Comparison of ENCODE assay signal across 8 cellular contexts in the genomic region with DNA sequence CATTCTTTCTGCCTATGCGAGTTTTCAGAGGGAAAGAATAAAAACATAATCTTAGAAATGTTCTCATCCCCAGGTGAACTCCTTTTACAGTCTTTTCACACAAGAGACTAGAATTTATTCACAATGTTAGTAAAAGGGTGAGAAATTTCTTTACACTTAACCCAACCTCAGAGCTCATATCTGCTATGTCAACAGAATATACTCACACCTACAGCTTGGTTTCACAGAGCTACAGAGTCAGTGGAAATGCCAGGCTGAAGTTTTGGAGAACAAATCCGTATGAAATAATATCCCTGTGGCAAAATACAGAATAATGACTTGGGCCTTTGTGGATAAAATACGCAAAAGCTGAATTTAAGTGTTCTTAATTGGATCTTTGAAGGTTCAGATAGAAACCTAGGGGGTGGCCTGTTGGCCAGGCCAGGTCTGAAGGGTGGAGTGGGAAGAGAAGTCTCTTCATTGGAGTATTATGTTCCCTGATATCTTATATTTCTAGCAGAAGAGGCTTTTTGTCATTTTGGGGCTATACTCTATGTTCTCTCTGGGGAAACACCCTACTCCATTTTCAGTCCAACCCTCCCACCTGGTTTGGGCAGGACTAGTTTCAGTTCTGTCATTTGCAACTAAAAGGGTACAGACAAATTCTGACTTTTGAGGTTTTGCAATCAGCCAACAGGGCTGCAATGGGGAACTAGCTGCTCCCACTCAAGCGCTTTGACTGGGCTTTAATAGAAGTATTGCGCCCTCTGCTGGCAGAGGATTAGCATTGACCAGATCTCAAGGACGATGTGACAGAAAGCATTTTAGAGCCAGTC. TPM values are rescaled to one million over a fixed set of nuclear protein-coding genes. Genes with fewer than 3 reads are reported as not detected.
DNase-seq lines count a peak whose midpoint lies in the region; ATAC-seq and TF ChIP-seq lines count a peak whose summit lies in the region.

No MANE protein-coding gene starts in this region.

- H3K27ac Mint-ChIP-seq in activated naive CD4-positive, alpha-beta T cell treated with anti-CD3 and anti-CD28 coated beads, Interleukin-2, amount 50 U/mL, for 72 hours = no peak overlapping the region

- peak; percentile 78 for TF ChIP-seq CTCF in GM12875 (IDR thresholded peaks at IDR 0.05; ENCODE audit: borderline replicate concordance, insufficient read depth, low read depth, low read length)

- no peaks in the 10 kb centered on the region for H3K36me3 Mint-ChIP-seq in activated naive CD4-positive, alpha-beta T cell treated with anti-CD3 and anti-CD28 coated beads, Interleukin-2, amount 50 U/mL, for 72 hours

- DNase-seq in NCI-H1417 (lab: John Stamatoyannopoulos, UW) (peak; percentile 75 to 95 (median 91)), SKM-1 (lab: John Stamatoyannopoulos, UW; ENCODE audit: unreplicated experiment) (peak; percentile 92), Right ventricle myocardium superior (peak; percentile 80), putamen (ENCODE audit: low spot score) (peak; percentile 82), GOT3 (lab: John Stamatoyannopoulos, UW) (no peak)
- DNase-seq in activated naive CD4-positive, alpha-beta T cell treated with anti-CD3 and anti-CD28 coated beads, Interleukin-2, amount 50 U/mL, for 72 hours (ENCODE audit: low spot score in 2 of 2) = peak; percentile 72 to 86

- H3K9me3 Mint-ChIP-seq in activated naive CD4-positive, alpha-beta T cell treated with anti-CD3 and anti-CD28 coated beads, Interleukin-2, amount 50 U/mL, for 72 hours = no peaks in the 10 kb centered on the region

- ATAC-seq in HG02798 (IDR thresholded peaks at IDR 0.05; ENCODE audit: poor library complexity, unreplicated experiment) (peak; percentile 99), Right ventricle myocardium superior (ENCODE audit: poor library complexity) (peak; percentile 94)
- peak; percentile 98 to 100 for ATAC-seq in activated naive CD4-positive, alpha-beta T cell treated with anti-CD3 and anti-CD28 coated beads, Interleukin-2, amount 50 U/mL, for 72 hours

- H3K4me3 ChIP-seq in GM12875 (ENCODE audit: low read depth, low read length) = no peak overlapping the region

- intact Hi-C loops in Right ventricle myocardium superior (cut with DNase I) = loop anchor here (5.0 kb wide), 3 partner anchors 79 to 319 kb away; no protein-coding TSS in a partner anchor

RNA-seq across cellular contexts. Expression of a gene that starts 25.7 kb away (rescaled TPM):
- total RNA-seq in activated naive CD4-positive, alpha-beta T cell treated with anti-CD3 and anti-CD28 coated beads, Interleukin-2, amount 50 U/mL, for 72 hours = 1 to 10 TPM; 1.9 to 2.1 TPM
- total RNA-seq in Right ventricle myocardium superior = 1.1 TPM

RNA-seq across cellular contexts. Expression of a gene that starts 26.0 kb away (rescaled TPM):
- total RNA-seq in activated naive CD4-positive, alpha-beta T cell treated with anti-CD3 and anti-CD28 coated beads, Interleukin-2, amount 50 U/mL, for 72 hours = 1 to 10 TPM; 2.1 to 2.6 TPM
- total RNA-seq in Right ventricle myocardium superior = 4.0 TPM
